In genomic region chr5:137097203-137097602, GRCh38 we compare ENCODE assay signal across 2 cellular contexts.
TF ChIP-seq lines count a peak whose summit lies in the region.

No MANE protein-coding gene starts in this region.

TF ChIP-seq in SK-N-SH, 30 proteins besides CTCF, POLR2A, EP300 and RAD21 (continued from another document):
- TF ChIP-seq USF1 (IDR thresholded peaks at IDR 0.05; ENCODE audit: borderline replicate concordance, low read depth), result no peak
- TF ChIP-seq RXRA (IDR thresholded peaks at IDR 0.05; ENCODE audit: borderline replicate concordance, low read depth), result no peak
- no peak for TF ChIP-seq FOSL2 (IDR thresholded peaks at IDR 0.05; ENCODE audit: borderline replicate concordance, low read depth)
- TF ChIP-seq RCOR1 (IDR thresholded peaks at IDR 0.05; ENCODE audit: low read length), result no peak
- TF ChIP-seq GABPA (IDR thresholded peaks at IDR 0.05; ENCODE audit: low read depth), result no peak
- no peak for TF ChIP-seq TCF12 (IDR thresholded peaks at IDR 0.05)
- TF ChIP-seq SIN3A (IDR thresholded peaks at IDR 0.05; ENCODE audit: borderline replicate concordance, low read depth, low read length), result no peak
- no peak for TF ChIP-seq TEAD4 (IDR thresholded peaks at IDR 0.05; ENCODE audit: borderline replicate concordance, insufficient read depth)
- no peak for TF ChIP-seq TAF1 (IDR thresholded peaks at IDR 0.05; ENCODE audit: borderline replicate concordance, low read depth, low read length)
- TF ChIP-seq YY1 (IDR thresholded peaks at IDR 0.05; ENCODE audit: low read depth), result no peak
- TF ChIP-seq NRF1 (IDR thresholded peaks at IDR 0.05; ENCODE audit: low read depth, low read length), result no peak
- TF ChIP-seq FOXJ3 (CRISPR knock-in tag; IDR thresholded peaks at IDR 0.05), result no peak

TF ChIP-seq in SK-N-SH treated with all-trans-retinoic acid at 6 μM for 48 hours, 23 proteins besides CTCF, POLR2A, EP300 and RAD21 (continued from another document):
- no peak for TF ChIP-seq TCF4 (CRISPR knock-in tag; IDR thresholded peaks at IDR 0.05; ENCODE audit: borderline replicate concordance)
